18 cellular contexts compared by ENCODE assay signal in the genomic region with DNA sequence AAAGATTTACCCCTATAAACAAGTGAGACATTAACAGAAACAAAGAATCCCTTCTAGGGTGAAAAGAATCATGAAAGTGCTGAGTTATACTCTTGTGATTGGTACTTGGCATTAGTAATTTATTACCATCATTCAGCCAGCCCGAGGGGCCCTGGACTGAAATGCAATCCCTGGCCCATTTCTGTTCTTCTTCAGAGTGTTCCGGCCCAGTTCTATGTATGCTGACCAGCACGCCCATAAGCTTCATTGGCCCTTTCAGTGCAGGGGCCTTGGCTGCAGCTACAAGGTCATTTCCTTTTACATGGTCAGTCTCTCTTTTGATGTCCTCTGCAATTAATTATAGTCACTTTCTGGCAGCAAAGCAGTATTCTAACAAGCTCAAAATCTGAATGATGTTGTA. TPM values are rescaled to one million over a fixed set of nuclear protein-coding genes. Genes with fewer than 3 reads are reported as not detected.
"Had no signal": no experiment of that assay in that cellular context is flagged by ENCODE, and none has a peak within 500 bp of the region (broad histone marks: within the 10 kb centered on the region; RNA-seq: fewer than 3 reads in every experiment).

No MANE protein-coding gene starts in this region.

RNA-seq across cellular contexts. Expression of a gene that starts 41.2 kb away (rescaled TPM):
- total RNA-seq: naive thymus-derived CD4-positive, alpha-beta T cell; natural killer cell; occipital lobe; osteoblast; ovary; progenitor cell of endocrine pancreas; psoas muscle; right atrium auricular region; sciatic nerve; smooth muscle cell; spleen; suprapubic skin; transverse colon; upper lobe of right lung; urinary bladder; uterus had no signal
- polyA plus RNA-seq: naive thymus-derived CD4-positive, alpha-beta T cell; neural cell; ovary; psoas muscle; smooth muscle cell; spleen; thymus; urinary bladder had no signal
